In the genomic region with DNA sequence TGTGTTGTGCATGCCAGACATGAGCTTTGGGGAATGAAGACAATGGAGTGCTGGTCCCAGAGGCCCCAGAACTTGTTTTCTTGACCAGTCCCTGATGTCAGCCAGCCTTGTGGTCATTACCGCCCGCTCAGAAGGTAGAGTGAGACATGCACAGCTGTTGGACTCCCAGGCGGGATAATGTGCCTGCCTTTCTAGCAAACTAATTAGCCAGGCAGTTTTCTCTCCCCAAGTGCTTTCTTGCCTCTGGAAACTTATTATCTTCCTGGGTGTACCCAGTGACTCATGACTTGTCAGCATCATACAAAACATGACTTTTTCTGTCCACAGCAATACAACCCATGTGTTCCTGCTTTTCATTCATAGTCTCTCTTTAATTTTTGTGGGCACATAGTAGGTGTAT, we compare ENCODE assay signal across 21 cellular contexts.
DNase-seq lines count a peak whose midpoint lies in the region; ATAC-seq and TF ChIP-seq lines count a peak whose summit lies in the region.
"Had no signal": no experiment of that assay in that cellular context is flagged by ENCODE, and none has a peak within 500 bp of the region (broad histone marks: within the 10 kb centered on the region; RNA-seq: fewer than 3 reads in every experiment).

No MANE protein-coding gene starts in this region.

- H3K36me3 ChIP-seq in testis (ENCODE audit: low read depth, missing control alignments) (no peaks in the 10 kb centered on the region), sigmoid colon (no peaks in the 10 kb centered on the region)
- H3K36me3 ChIP-seq: heart left ventricle, pancreas, right lobe of liver, thyroid gland had no signal

- TF ChIP-seq EP300 in sigmoid colon (IDR thresholded peaks at IDR 0.05), result no peak

- 91 to 92% methylated on average over 3 of the region's 3 CpGs for WGBS in testis, 2 donors
- WGBS in sigmoid colon, 2 donors, result 94 to 95% methylated on average over 3 of the region's 3 CpGs

- intact Hi-C loops in testis (cut with DNase I; ENCODE audit: low total_unique reads) (no loop called here), sigmoid colon (cut with DNase I) (no loop called here)

- no peak overlapping the region for H3K4me3 ChIP-seq in fibroblast of the aortic adventitia (ENCODE audit: low read depth, low read length)
- H3K4me3 ChIP-seq in testis, result no peak overlapping the region
- no peak overlapping the region for H3K4me3 ChIP-seq in sigmoid colon
- H3K4me3 ChIP-seq: heart left ventricle, pancreas, right lobe of liver, thyroid gland had no signal

- TF ChIP-seq POLR2A in testis (IDR thresholded peaks at IDR 0.05) (no peak), sigmoid colon (IDR thresholded peaks at IDR 0.05) (no peak)

- no peak for ATAC-seq in omental fat pad (ENCODE audit: low FRiP score)
- ATAC-seq: activated CD4-positive, alpha-beta T cell treated with anti-CD3 and anti-CD28 coated beads for 36 hours; heart left ventricle; naive thymus-derived CD4-positive, alpha-beta T cell; pancreas; right lobe of liver; stimulated activated effector memory CD8-positive, alpha-beta T cell treated with anti-CD3 and anti-CD28 coated beads, Interleukin-12 subunit alpha, Interleukin-12 subunit beta, amount 100 ng/mL, for 72 hours had no signal

- TF ChIP-seq CTCF in fibroblast of the aortic adventitia (IDR thresholded peaks at IDR 0.05; ENCODE audit: insufficient read depth, low read length), result no peak
- no peak for TF ChIP-seq CTCF in testis (IDR thresholded peaks at IDR 0.05)
- TF ChIP-seq CTCF in omental fat pad (IDR thresholded peaks at IDR 0.05), result no peak
- TF ChIP-seq CTCF in sigmoid colon (IDR thresholded peaks at IDR 0.05), result no peak

- H3K9me3 ChIP-seq in testis (no peaks in the 10 kb centered on the region), sigmoid colon (peaks cover 0 to 5% (median 0%) of the 10 kb centered on the region in 4 donors)
- H3K9me3 ChIP-seq: pancreas, right lobe of liver, thyroid gland had no signal

- no peak overlapping the region for H3K27ac ChIP-seq in testis
- H3K27ac ChIP-seq in sigmoid colon, result no peak overlapping the region
- H3K27ac ChIP-seq: heart left ventricle, pancreas, right lobe of liver, thyroid gland had no signal

- H3K4me1 ChIP-seq in testis, result no peaks in the 10 kb centered on the region
- H3K4me1 ChIP-seq in sigmoid colon, result no peaks in the 10 kb centered on the region
- H3K4me1 ChIP-seq: heart left ventricle, pancreas, right lobe of liver, thyroid gland had no signal

- DNase-seq in AG08395 (ENCODE audit: low spot score), result peak; percentile 41
- peak; percentile 3 for DNase-seq in HCEC 1CT
- peak; percentile 15 for DNase-seq in amniotic epithelial cell (ENCODE audit: low read depth)
- peak; percentile 4 for DNase-seq in fibroblast of the aortic adventitia (ENCODE audit: low read depth)
- DNase-seq in testis, result no peak
- no peak for DNase-seq in omental fat pad (ENCODE audit: low spot score)
- DNase-seq in sigmoid colon, result no peak
- no peak for DNase-seq in activated CD8-positive, alpha-beta memory T cell treated with anti-CD3 and anti-CD28 coated beads, Interleukin-2, amount 50 U/mL, for 4 hours
- DNase-seq: activated CD4-positive, alpha-beta T cell treated with anti-CD3 and anti-CD28 coated beads for 36 hours; activated naive CD8-positive, alpha-beta T cell treated with anti-CD3 and anti-CD28 coated beads for 36 hours; CD8-positive, alpha-beta memory T cell; erythroblast; heart left ventricle; naive thymus-derived CD4-positive, alpha-beta T cell; NCI-H1436; NCI-H2171 treated with DMSO at 0.1 percent for 48 hours; pancreas; right lobe of liver; RPMI8226; thyroid gland had no signal

- no peaks in the 10 kb centered on the region for H3K27me3 ChIP-seq in testis
- no peaks in the 10 kb centered on the region for H3K27me3 ChIP-seq in sigmoid colon
- H3K27me3 ChIP-seq: heart left ventricle, pancreas, right lobe of liver, thyroid gland had no signal

Comparison
In these comparisons a context has a peak if more than half of its experiments do, and no peak if none do; other contexts are left out.
1. DNase-seq: peak in AG08395 (single experiment), HCEC 1CT (single experiment), amniotic epithelial cell (single experiment) and fibroblast of the aortic adventitia (single experiment); none in testis (single experiment), omental fat pad (single experiment), sigmoid colon (single experiment) and activated CD8-positive, alpha-beta memory T cell treated with anti-CD3 and anti-CD28 coated beads, Interleukin-2, amount 50 U/mL, for 4 hours (single experiment).